ENCODE assay signal across 9 cellular contexts in genomic region chr1:89865498-89866385, GRCh38. TPM values are rescaled to one million over a fixed set of nuclear protein-coding genes. Genes with fewer than 3 reads are reported as not detected.
DNase-seq lines count a peak whose midpoint lies in the region; ATAC-seq and TF ChIP-seq lines count a peak whose summit lies in the region.
"Had no signal": no experiment of that assay in that cellular context is flagged by ENCODE, and none has a peak within 500 bp of the region (broad histone marks: within the 10 kb centered on the region; RNA-seq: fewer than 3 reads in every experiment).

No MANE protein-coding gene starts in this region.

- H4K20me1 ChIP-seq in PC-9 (ENCODE audit: insufficient read depth): no peaks in the 10 kb centered on the region
- H4K20me1 ChIP-seq in osteoblast (ENCODE audit: insufficient read depth, low read length): no peaks in the 10 kb centered on the region

- peaks cover 46% of the 10 kb centered on the region for H3F3A ChIP-seq in PC-9 (ENCODE audit: insufficient read depth, low read depth)

- no peak for ATAC-seq in HG02981 (IDR thresholded peaks at IDR 0.05; ENCODE audit: unreplicated experiment)
- ATAC-seq: effector memory CD8-positive, alpha-beta T cell had no signal

- TF ChIP-seq CTCF in PC-9 (conservative IDR thresholded peaks at IDR 0.05) (no peak), epithelial cell of esophagus (IDR thresholded peaks at IDR 0.05; ENCODE audit: insufficient read depth, low read depth, low read length, missing control alignments) (no peak), osteoblast (IDR thresholded peaks at IDR 0.05; ENCODE audit: extremely low read depth, low read depth, low read length) (no peak)

- BruUV-seq in PC-9 (replicated peaks; lab: Mats Ljungman, UMichigan): no TSS peak

- peaks cover 65% of the 10 kb centered on the region for H3K4me1 ChIP-seq in PC-9 (replicated peaks; ENCODE audit: insufficient read depth)
- peaks cover 15% of the 10 kb centered on the region for H3K4me1 ChIP-seq in osteoblast (ENCODE audit: insufficient read depth, low read length)

- H3K9me3 ChIP-seq in PC-9 (ENCODE audit: insufficient read depth, low read depth) (no peaks in the 10 kb centered on the region), osteoblast (ENCODE audit: low read depth, low read length) (no peaks in the 10 kb centered on the region)

- H3K36me3 ChIP-seq in PC-9 (ENCODE audit: low read depth): peaks cover 78% of the 10 kb centered on the region
- H3K36me3 ChIP-seq in osteoblast (ENCODE audit: insufficient read depth, low read length): no peaks in the 10 kb centered on the region

- H3K9me2 ChIP-seq in PC-9 (ENCODE audit: insufficient read depth): no peaks in the 10 kb centered on the region

- intact Hi-C loops in PC-9 (cut with micrococcal nuclease; ENCODE audit: unreplicated experiment): loop anchor here (1.0 to 2.0 kb wide), 6 partner anchors 25 to 122 kb away; no protein-coding TSS in a partner anchor

- POLR2A ChIA-PET in PC-9 (lab: Charles Lee; ENCODE audit: unreplicated experiment): no interaction called here

- H3K27ac ChIP-seq in PC-9 (peak overlapping the region; percentile 91), osteoblast (ENCODE audit: low read depth, low read length) (peak overlapping the region; percentile 91)

- no peaks in the 10 kb centered on the region for H3K27me3 ChIP-seq in PC-9 (ENCODE audit: insufficient read depth, low read depth)
- H3K27me3 ChIP-seq in osteoblast (ENCODE audit: insufficient read depth, low read length): no peaks in the 10 kb centered on the region

- no peak overlapping the region for H2AFZ ChIP-seq in PC-9
- no peak overlapping the region for H2AFZ ChIP-seq in osteoblast (ENCODE audit: low read length)

- CTCF ChIA-PET in PC-9 (lab: Charles Lee): no interaction called here

- DNase-seq in GM03348 (ENCODE audit: low spot score): peak; percentile 72
- DNase-seq in PC-9: peak; percentile 28 to 100
- peak; percentile 86 for DNase-seq in epithelial cell of esophagus (ENCODE audit: low read depth)
- peak; percentile 34 for DNase-seq in osteoblast (ENCODE audit: insufficient read length, low spot score, missing footprints)
- DNase-seq in DMS79 treated with DMSO at 0.1 percent for 48 hours (lab: John Stamatoyannopoulos, UW): no peak
- DNase-seq in ureter (ENCODE audit: low spot score): no peak
- DNase-seq: effector memory CD8-positive, alpha-beta T cell; NCI-H1105 had no signal

- H3K4me3 ChIP-seq in PC-9 (peak overlapping the region; percentile 16; the same call in 1 of the 2 replicates), epithelial cell of esophagus (ENCODE audit: low read length) (no peak overlapping the region), osteoblast (ENCODE audit: insufficient read depth, low read length) (no peak overlapping the region)

- H3K4me2 ChIP-seq in PC-9 (peak overlapping the region; percentile 62), osteoblast (ENCODE audit: insufficient read depth, low read length) (peak overlapping the region; percentile 55)

- peaks cover 87% of the 10 kb centered on the region for H3K79me2 ChIP-seq in PC-9 (ENCODE audit: low read depth)
- peaks cover 18% of the 10 kb centered on the region for H3K79me2 ChIP-seq in osteoblast (ENCODE audit: insufficient read depth, low read length)

RNA-seq across cellular contexts. Expression of gene LRRC8D, which starts 44.9 kb away (rescaled TPM):
- total RNA-seq in PC-9 (2021) (71.9 and 75.9 TPM in 2 replicates), osteoblast (23.6 and 30.4 TPM in 2 replicates), ureter (17.8 TPM)

Comparison
In these comparisons a context has a peak if more than half of its experiments do, and no peak if none do; other contexts are left out.
1. DNase-seq: peak in GM03348 (single experiment), PC-9 (2 of 2), epithelial cell of esophagus (single experiment) and osteoblast (single experiment); none in DMS79 treated with DMSO at 0.1 percent for 48 hours (single experiment) and ureter (single experiment).